16 cellular contexts compared by ENCODE assay signal in genomic region chr5:158957196-158957595, GRCh38.
"Had no signal": no experiment of that assay in that cellular context is flagged by ENCODE, and none has a peak within 500 bp of the region (broad histone marks: within the 10 kb centered on the region; RNA-seq: fewer than 3 reads in every experiment).

No MANE protein-coding gene starts in this region.

- ATAC-seq: natural killer cell treated with Interleukin-12 subunit alpha and Interleukin-12 subunit beta and Interleukin-15 and Interleukin-18, amount 100 ng/mL, for 72 hours; pancreas had no signal

- H3K27me3 ChIP-seq: breast epithelium, esophagus squamous epithelium, pancreas, stomach had no signal

- H3K4me1 ChIP-seq: breast epithelium, pancreas had no signal

- H3K36me3 ChIP-seq: breast epithelium, esophagus squamous epithelium, pancreas, stomach had no signal

- FAIRE-seq: pancreas, urothelium cell line had no signal

- H3K4me3 ChIP-seq: breast epithelium, esophagus squamous epithelium, lung, pancreas, stomach had no signal

- H3K27ac ChIP-seq: pancreas had no signal

- DNase-seq: activated CD4-positive, alpha-beta memory T cell treated with anti-CD3 and anti-CD28 coated beads, Interleukin-2, amount 10 ng/mL, durations not matched to agents 7 days and 5 days; activated gamma-delta T cell; activated naive CD8-positive, alpha-beta T cell treated with anti-CD3 and anti-CD28 coated beads, Interleukin-2, amount 10 ng/mL, durations not matched to agents 7 days and 5 days; activated T-cell treated with anti-CD3 and anti-CD28 coated beads, Interleukin-2, amount 50 U/mL, for 48 hours; aorta; esophagus squamous epithelium; foreskin fibroblast; immature natural killer cell; pancreas; stimulated activated CD4-positive, alpha-beta T cell treated with anti-CD3 and anti-CD28 coated beads, Interleukin-15, amount 100 ng/mL, for 24 hours; stimulated activated CD4-positive, alpha-beta T cell treated with anti-CD3 and anti-CD28 coated beads, Interleukin-4, amount 100 ng/mL, for 24 hours; stomach had no signal

- H3K9me3 ChIP-seq: esophagus squamous epithelium, pancreas had no signal
